16 cellular contexts compared by ENCODE assay signal in the genomic region with DNA sequence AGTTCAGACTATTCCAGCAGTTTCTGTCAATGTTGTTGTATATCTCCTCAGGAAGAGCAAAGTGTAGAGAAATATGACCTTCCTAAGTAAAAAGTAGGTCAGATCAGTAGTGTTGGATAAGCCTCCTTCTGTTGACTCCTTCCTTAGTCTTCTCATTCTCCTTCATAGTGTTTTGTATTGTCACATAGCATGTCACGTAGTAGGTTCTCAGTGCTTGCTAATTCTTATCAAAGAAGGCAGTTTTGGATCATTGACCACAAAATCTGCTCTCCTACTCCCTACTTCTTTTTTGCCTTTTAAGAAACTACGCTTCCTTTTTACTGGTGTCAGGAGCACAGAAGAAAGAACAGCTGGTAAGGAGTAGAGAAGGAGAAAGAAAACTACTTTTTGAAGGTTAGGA. TPM values are rescaled to one million over a fixed set of nuclear protein-coding genes. Genes with fewer than 3 reads are reported as not detected.
DNase-seq lines count a peak whose midpoint lies in the region; ATAC-seq and TF ChIP-seq lines count a peak whose summit lies in the region.
"Had no signal": no experiment of that assay in that cellular context is flagged by ENCODE, and none has a peak within 500 bp of the region (broad histone marks: within the 10 kb centered on the region; RNA-seq: fewer than 3 reads in every experiment).

No MANE protein-coding gene starts in this region.

- no peak overlapping the region for H3K4me2 ChIP-seq in DND-41 (ENCODE audit: insufficient read depth, low read length)
- H3K4me2 ChIP-seq in neural cell (ENCODE audit: low read length) = no peak overlapping the region

- no peaks in the 10 kb centered on the region for H3K9me3 Mint-ChIP-seq in endothelial cell (ENCODE audit: unreplicated experiment)
- peaks cover 4% of the 10 kb centered on the region for H3K9me3 Mint-ChIP-seq in activated T-cell treated with anti-CD3 and anti-CD28 coated beads, Interleukin-2, amount 50 U/mL, for 4 hours

- H3F3A ChIP-seq in neural cell (ENCODE audit: insufficient read depth, low read length, poor library complexity, severe bottlenecking) = peaks cover 3% of the 10 kb centered on the region

- DNase-seq in DND-41 (no peak), MV-4-11 (lab: John Stamatoyannopoulos, UW) (peak; percentile 21), endothelial cell (ENCODE audit: low spot score) (no peak), NCI-H226 (no peak), NCI-H510A (lab: John Stamatoyannopoulos, UW) (no peak)
- DNase-seq in activated T-cell treated with anti-CD3 and anti-CD28 coated beads, Interleukin-2, amount 50 U/mL, for 4 hours = no peak
- DNase-seq: activated CD4-positive, CD25-positive, alpha-beta regulatory T cell; activated CD8-positive, alpha-beta memory T cell treated with anti-CD3 and anti-CD28 coated beads, Interleukin-2, amount 50 U/mL, for 4 hours; cerebellar nuclear complex; DMS79; NCI-H1092 treated with DMSO at 0.1 percent for 48 hours; NCI-H2171 treated with DMSO at 0.1 percent for 48 hours had no signal

- no peak for ATAC-seq in DND-41 (ENCODE audit: insufficient read depth, low read depth)
- no peak for ATAC-seq in activated T-cell treated with anti-CD3 and anti-CD28 coated beads, Interleukin-2, amount 50 U/mL, for 4 hours
- ATAC-seq in activated CD4-positive, CD25-positive, alpha-beta regulatory T cell treated with anti-CD3 and anti-CD28 coated beads, Interleukin-2, amount 50 U/mL, for 24 hours = no peak

- H3K27me3 ChIP-seq in DND-41 (ENCODE audit: insufficient read depth, low read length, poor library complexity) = no peaks in the 10 kb centered on the region
- no peaks in the 10 kb centered on the region for H3K27me3 ChIP-seq in neural cell (ENCODE audit: insufficient read depth, low read depth, low read length)
- H3K27me3 ChIP-seq: BLaER1 treated with 17β-estradiol and CSF1 and Interleukin-3, amounts not matched to agents 10 nM and 100 nM had no signal

- H2AFZ ChIP-seq in DND-41 (ENCODE audit: low read depth, low read length) (peak overlapping the region; percentile 71; the same call in 1 of the 2 replicates), neural cell (ENCODE audit: low read depth, low read length) (no peak overlapping the region)

- H3K4me3 ChIP-seq in DND-41 (ENCODE audit: low read depth in 1 of 2, low read length in 2 of 2) (no peak overlapping the region; a peak in 1 of 4 replicates), neural cell (ENCODE audit: low read length) (peak overlapping the region; percentile 76)

- H3K27ac ChIP-seq in DND-41 (ENCODE audit: low read length) (peak overlapping the region; percentile 99), neural cell (ENCODE audit: low read length) (no peak overlapping the region)

- peak overlapping the region; percentile 97 for H3K4me3 Mint-ChIP-seq in endothelial cell (ENCODE audit: unreplicated experiment)
- no peak overlapping the region for H3K4me3 Mint-ChIP-seq in activated T-cell treated with anti-CD3 and anti-CD28 coated beads, Interleukin-2, amount 50 U/mL, for 4 hours

- no peak for TF ChIP-seq EP300 in neural cell (conservative IDR thresholded peaks at IDR 0.05; ENCODE audit: poor library complexity, severe bottlenecking)

- peaks cover 36% of the 10 kb centered on the region for H3K79me2 ChIP-seq in DND-41 (ENCODE audit: insufficient read depth, low read length)
- peaks cover 23% of the 10 kb centered on the region for H3K79me2 ChIP-seq in neural cell (replicated peaks; ENCODE audit: insufficient read depth, low read length)

- H3K9ac ChIP-seq in DND-41 (ENCODE audit: low read depth, low read length) (0 out of 2 replicates have a peak overlapping the region, but pooled peaks have one; percentile 86), neural cell (ENCODE audit: low read length) (no peak overlapping the region)

- H3K27ac Mint-ChIP-seq in endothelial cell (ENCODE audit: unreplicated experiment) = no peak overlapping the region

- H3K36me3 ChIP-seq in DND-41 (ENCODE audit: insufficient read depth, low read length) = no peaks in the 10 kb centered on the region
- H3K36me3 ChIP-seq in neural cell (ENCODE audit: insufficient read depth, low read length) = no peaks in the 10 kb centered on the region
- H3K36me3 ChIP-seq: BLaER1 treated with 17β-estradiol and CSF1 and Interleukin-3, amounts not matched to agents 10 nM and 100 nM; thoracic aorta had no signal

- peaks cover 72% of the 10 kb centered on the region for H3K4me1 ChIP-seq in DND-41 (ENCODE audit: insufficient read depth, low read length)

- no peaks in the 10 kb centered on the region for H3K36me3 Mint-ChIP-seq in endothelial cell (ENCODE audit: low read depth, unreplicated experiment)
- H3K36me3 Mint-ChIP-seq in activated T-cell treated with anti-CD3 and anti-CD28 coated beads, Interleukin-2, amount 50 U/mL, for 4 hours (ENCODE audit: insufficient read depth) = no peaks in the 10 kb centered on the region

- H3K9me2 ChIP-seq in neural cell (ENCODE audit: insufficient read depth, low read length) = no peaks in the 10 kb centered on the region

- peaks cover 4% of the 10 kb centered on the region for H4K20me1 ChIP-seq in DND-41 (ENCODE audit: insufficient read depth, low read length)
- no peaks in the 10 kb centered on the region for H4K20me1 ChIP-seq in neural cell (ENCODE audit: insufficient read depth)

- H3K4me1 Mint-ChIP-seq in endothelial cell (ENCODE audit: unreplicated experiment) = peaks cover 19% of the 10 kb centered on the region
- peaks cover 30% of the 10 kb centered on the region for H3K4me1 Mint-ChIP-seq in activated T-cell treated with anti-CD3 and anti-CD28 coated beads, Interleukin-2, amount 50 U/mL, for 4 hours (ENCODE audit: low read depth)

- TF ChIP-seq CTCF in DND-41 (IDR thresholded peaks at IDR 0.05; ENCODE audit: borderline replicate concordance, extremely low read depth, low read length, poor library complexity, severe bottlenecking) (no peak), endothelial cell (IDR thresholded peaks at IDR 0.05; ENCODE audit: unreplicated experiment) (no peak), neural cell (IDR thresholded peaks at IDR 0.05; ENCODE audit: poor library complexity, severe bottlenecking) (no peak)

- H3K9me3 ChIP-seq in DND-41 (ENCODE audit: insufficient read depth, low read length, severe bottlenecking) = no peaks in the 10 kb centered on the region
- H3K9me3 ChIP-seq in neural cell (ENCODE audit: low read length) = no peaks in the 10 kb centered on the region
- H3K9me3 ChIP-seq: thoracic aorta had no signal

- peaks cover 10% of the 10 kb centered on the region for H3K27me3 Mint-ChIP-seq in endothelial cell (ENCODE audit: unreplicated experiment)
- no peaks in the 10 kb centered on the region for H3K27me3 Mint-ChIP-seq in activated T-cell treated with anti-CD3 and anti-CD28 coated beads, Interleukin-2, amount 50 U/mL, for 4 hours (ENCODE audit: low read depth)

- no peak for TF ChIP-seq RAD21 in neural cell (conservative IDR thresholded peaks at IDR 0.05)

TF ChIP-seq in neural cell, 6 proteins besides CTCF, POLR2A, EP300 and RAD21:
- TF ChIP-seq TAF1 (IDR thresholded peaks at IDR 0.05; ENCODE audit: low read depth) = no peak
- TF ChIP-seq SMC3 (conservative IDR thresholded peaks at IDR 0.05; ENCODE audit: poor library complexity) = no peak

RNA-seq across cellular contexts. Expression of a gene that starts 1.0 kb away (rescaled TPM):
- 48.0 TPM for total RNA-seq in endothelial cell (ENCODE audit: unreplicated experiment)
- 10.6 and 13.2 TPM in 2 replicates for polyA plus RNA-seq in neural cell
- polyA minus RNA-seq in neural cell = 108 and 148 TPM in 2 replicates
- total RNA-seq in activated T-cell treated with anti-CD3 and anti-CD28 coated beads, Interleukin-2, amount 50 U/mL, for 4 hours = 10 to 100 TPM; 27.9 to 37.3 (median 31.6) TPM
